Comparison of ENCODE assay signal across 18 cellular contexts in genomic region chr2:81523344-81523743, GRCh38.
"Had no signal": no experiment of that assay in that cellular context is flagged by ENCODE, and none has a peak within 500 bp of the region (broad histone marks: within the 10 kb centered on the region; RNA-seq: fewer than 3 reads in every experiment).

No MANE protein-coding gene starts in this region.

- H3K4me1 Mint-ChIP-seq: naive thymus-derived CD8-positive, alpha-beta T cell had no signal

- DNase-seq: effector memory CD8-positive, alpha-beta T cell; esophagus squamous epithelium; foreskin fibroblast; islet precursor cell; mammary epithelial cell; mucosa of descending colon; naive thymus-derived CD8-positive, alpha-beta T cell; ovary; right cardiac atrium; small intestine; stimulated activated CD4-positive, alpha-beta T cell treated with anti-CD3 and anti-CD28 coated beads, Interleukin-12 subunit alpha, Interleukin-12 subunit beta, amount 100 ng/mL, for 4 hours; stimulated activated naive CD8-positive, alpha-beta T cell treated with anti-CD3 and anti-CD28 coated beads, Interleukin-15, Interleukin-2, amounts not matched to agents 100 U/mL and 50 U/mL, for 24 hours; thyroid gland; upper lobe of left lung had no signal

- H3K27ac Mint-ChIP-seq: effector memory CD8-positive, alpha-beta T cell; naive thymus-derived CD8-positive, alpha-beta T cell; progenitor cell of endocrine pancreas had no signal

- H3K36me3 ChIP-seq: esophagus squamous epithelium, ovary, suprapubic skin, thyroid gland, upper lobe of left lung, vagina had no signal

- H3K27me3 Mint-ChIP-seq: effector memory CD8-positive, alpha-beta T cell; naive thymus-derived CD8-positive, alpha-beta T cell; progenitor cell of endocrine pancreas had no signal

- H3K4me3 Mint-ChIP-seq: effector memory CD8-positive, alpha-beta T cell; naive thymus-derived CD8-positive, alpha-beta T cell had no signal

- ATAC-seq: effector memory CD8-positive, alpha-beta T cell; left lobe of liver; mucosa of descending colon; naive thymus-derived CD8-positive, alpha-beta T cell; right cardiac atrium; stimulated activated naive CD8-positive, alpha-beta T cell treated with anti-CD3 and anti-CD28 coated beads, Interleukin-15, Interleukin-2, amounts not matched to agents 100 U/mL and 50 U/mL, for 24 hours had no signal

- H3K27me3 ChIP-seq: esophagus squamous epithelium, ovary, suprapubic skin, thyroid gland, upper lobe of left lung, vagina had no signal

- H3K4me3 ChIP-seq: esophagus squamous epithelium, mucosa of descending colon, ovary, suprapubic skin, thyroid gland, upper lobe of left lung, vagina had no signal

- H3K36me3 Mint-ChIP-seq: naive thymus-derived CD8-positive, alpha-beta T cell had no signal
